In genomic region chr19:6516659-6517291, GRCh38 we compare ENCODE assay signal across 8 cellular contexts. TPM values are rescaled to one million over a fixed set of nuclear protein-coding genes. Genes with fewer than 3 reads are reported as not detected.
DNase-seq lines count a peak whose midpoint lies in the region; ATAC-seq and TF ChIP-seq lines count a peak whose summit lies in the region.

No MANE protein-coding gene starts in this region.

- no peaks in the 10 kb centered on the region for H3K9me3 ChIP-seq in CD8-positive, alpha-beta memory T cell (ENCODE audit: low read length)
- H3K9me3 ChIP-seq in KOPT-K1 (ENCODE audit: insufficient read depth, low read length, poor library complexity, severe bottlenecking) = no peaks in the 10 kb centered on the region
- H3K9me3 ChIP-seq in SJSA1 (replicated peaks) = no peaks in the 10 kb centered on the region
- no peaks in the 10 kb centered on the region for H3K9me3 ChIP-seq in gastroesophageal sphincter
- H3K9me3 ChIP-seq in neutrophil = no peaks in the 10 kb centered on the region
- no peaks in the 10 kb centered on the region for H3K9me3 ChIP-seq in stomach smooth muscle (ENCODE audit: control insufficient read depth in 2 of 2, low read length in 2 of 2)

- no peaks in the 10 kb centered on the region for H3K27me3 Mint-ChIP-seq in CD8-positive, alpha-beta memory T cell

- peak in 3 of 4 experiments; percentile 92 to 99 (median 93) for TF ChIP-seq CTCF in gastroesophageal sphincter (IDR thresholded peaks at IDR 0.05)
- TF ChIP-seq CTCF in neutrophil (IDR thresholded peaks at IDR 0.05) = peak; percentile 87

- peaks cover 32 to 38% (median 33%) of the 10 kb centered on the region in 3 donors for H3K4me1 Mint-ChIP-seq in CD8-positive, alpha-beta memory T cell

- peak overlapping the region; percentile 51 to 69 for H3K9ac ChIP-seq in stomach smooth muscle (ENCODE audit: low read length in 2 of 2)

- peak overlapping the region; percentile 84 for H3K4me3 ChIP-seq in CD8-positive, alpha-beta memory T cell (ENCODE audit: low read length)
- H3K4me3 ChIP-seq in SJSA1 (peak overlapping the region; percentile 44), gastroesophageal sphincter (peak overlapping the region; percentile 48 to 65), neutrophil (ENCODE audit: low read depth in 1 of 2, low read length in 1 of 2) (peak overlapping the region; percentile 70 to 80), stomach smooth muscle (ENCODE audit: low read length in 2 of 2) (peak overlapping the region; percentile 76 to 82)

- CTCF ChIA-PET in CD8-positive, alpha-beta memory T cell (lab: Charles Lee) = interaction anchor here (0.6 to 3.9 kb wide), 32 partner anchors 12 to 351 kb away, joined by 3 to 40 read pairs (median 4); partner anchors contain the start of genes ALKBH7, DENND1C, GPR108 and TNFSF9

- peak overlapping the region; percentile 70 for H3K27ac ChIP-seq in CD8-positive, alpha-beta memory T cell (ENCODE audit: low read depth, low read length)
- H3K27ac ChIP-seq in KOPT-K1 (ENCODE audit: low read depth, low read length, poor library complexity, severe bottlenecking) (peak overlapping the region; percentile 65), SJSA1 (peak overlapping the region; percentile 10), gastroesophageal sphincter (peak overlapping the region in 3 of 4 donors; percentile 64 to 87 (median 79)), neutrophil (peak overlapping the region; percentile 47), stomach smooth muscle (ENCODE audit: low read length) (no peak overlapping the region)

- no peaks in the 10 kb centered on the region for H3K9me3 Mint-ChIP-seq in CD8-positive, alpha-beta memory T cell

- DNase-seq in CD8-positive, alpha-beta memory T cell = peak; percentile 81 to 93 (median 88)
- DNase-seq in SJSA1 (ENCODE audit: low read depth in 1 of 2, low spot score in 2 of 2) = peak; percentile 89 to 92
- peak; percentile 92 for DNase-seq in activated naive CD4-positive, alpha-beta T cell treated with Interleukin-2 at 50 U/mL for 16 hours

- peaks cover 0 to 3% (median 0%) of the 10 kb centered on the region in 3 donors for H3K36me3 Mint-ChIP-seq in CD8-positive, alpha-beta memory T cell

- POLR2A ChIA-PET in CD8-positive, alpha-beta memory T cell (lab: Charles Lee) = interaction anchor here (0.5 to 1.5 kb wide), 5 partner anchors 92 to 347 kb away, joined by 3 to 7 read pairs (median 5); no protein-coding TSS in a partner anchor

- H3K27me3 ChIP-seq in CD8-positive, alpha-beta memory T cell (ENCODE audit: insufficient read depth, low read length, poor library complexity, severe bottlenecking) = no peaks in the 10 kb centered on the region
- H3K27me3 ChIP-seq in SJSA1 (replicated peaks) = no peaks in the 10 kb centered on the region
- H3K27me3 ChIP-seq in gastroesophageal sphincter = peaks cover 12% of the 10 kb centered on the region
- H3K27me3 ChIP-seq in neutrophil = peaks cover 16% of the 10 kb centered on the region
- H3K27me3 ChIP-seq in stomach smooth muscle (ENCODE audit: control insufficient read depth in 1 of 2, insufficient read depth in 2 of 2, low read length in 2 of 2) = peaks cover 3 to 4% of the 10 kb centered on the region in 2 donors

- TF ChIP-seq EP300 in gastroesophageal sphincter (IDR thresholded peaks at IDR 0.05) = no peak

- 10% methylated on average over 2 of the region's 38 CpGs; no CpG with 5 or more reads in 1 of the 2 donors for WGBS in gastroesophageal sphincter (ENCODE audit: low coverage in 1 of 2), 2 donors

- H3K36me3 ChIP-seq in CD8-positive, alpha-beta memory T cell (ENCODE audit: insufficient read depth, low read length) = no peaks in the 10 kb centered on the region
- H3K36me3 ChIP-seq in KOPT-K1 (ENCODE audit: insufficient read depth, low read length) (no peaks in the 10 kb centered on the region), SJSA1 (no peaks in the 10 kb centered on the region), gastroesophageal sphincter (no peaks in the 10 kb centered on the region), neutrophil (no peaks in the 10 kb centered on the region), stomach smooth muscle (ENCODE audit: control insufficient read depth in 2 of 2, insufficient read depth in 2 of 2, low read length in 2 of 2) (no peaks in the 10 kb centered on the region)

- no peak for TF ChIP-seq POLR2A in gastroesophageal sphincter (IDR thresholded peaks at IDR 0.05)

- H3K27ac Mint-ChIP-seq in CD8-positive, alpha-beta memory T cell = peak overlapping the region; percentile 13 to 96 (median 92)

- ATAC-seq in GM21423 (IDR thresholded peaks at IDR 0.05; ENCODE audit: unreplicated experiment) (peak; percentile 49), gastroesophageal sphincter (peak; percentile 87)

- H3K4me1 ChIP-seq in CD8-positive, alpha-beta memory T cell (ENCODE audit: insufficient read depth, low read length) = peaks cover 16% of the 10 kb centered on the region
- H3K4me1 ChIP-seq in SJSA1 (replicated peaks) = peaks cover 39% of the 10 kb centered on the region
- H3K4me1 ChIP-seq in gastroesophageal sphincter = peaks cover 0 to 19% (median 0%) of the 10 kb centered on the region in 3 donors
- peaks cover 21% of the 10 kb centered on the region in 2 experiments for H3K4me1 ChIP-seq in neutrophil (ENCODE audit: control insufficient read depth in 1 of 2, insufficient read depth in 1 of 2, low read depth in 1 of 2, low read length in 1 of 2)
- peaks cover 12% of the 10 kb centered on the region for H3K4me1 ChIP-seq in stomach smooth muscle (ENCODE audit: control insufficient read depth, insufficient read depth, low read length)

- H3K4me3 Mint-ChIP-seq in CD8-positive, alpha-beta memory T cell = peak overlapping the region; percentile 92 to 98 (median 94)

RNA-seq across cellular contexts. Expression of gene TNFSF9, which starts 14.1 kb away (rescaled TPM):
- 10 to 100 TPM; 11.3 to 12.1 TPM for total RNA-seq in CD8-positive, alpha-beta memory T cell
- 4.5 TPM for polyA plus RNA-seq in CD8-positive, alpha-beta memory T cell
- 16.3 and 18.2 TPM in 2 replicates for total RNA-seq in SJSA1 (2014; rRNA removed; shearing (Covaris generic))
- under 1 TPM in 2 of 4 donors, not detected in 2; 0.17 to 0.27 TPM for total RNA-seq in gastroesophageal sphincter

RNA-seq across cellular contexts. Expression of gene TUBB4A, which starts 14.7 kb away (rescaled TPM):
- 1 to 10 TPM; 7.1 to 8.9 TPM for total RNA-seq in CD8-positive, alpha-beta memory T cell
- 5.9 TPM for polyA plus RNA-seq in CD8-positive, alpha-beta memory T cell
- total RNA-seq in SJSA1 (2014; rRNA removed; shearing (Covaris generic)) = not detected in 2 replicates
- total RNA-seq in gastroesophageal sphincter = 1 to 10 TPM; 1.2 to 3.2 (median 2.2) TPM

RNA-seq across cellular contexts. Expression of gene DENND1C, which starts 35.2 kb away (rescaled TPM):
- 10 to 100 TPM; 51.9 to 55.1 TPM for total RNA-seq in CD8-positive, alpha-beta memory T cell
- 93.2 TPM for polyA plus RNA-seq in CD8-positive, alpha-beta memory T cell
- not detected in 2 replicates for total RNA-seq in SJSA1 (2014; rRNA removed; shearing (Covaris generic))
- total RNA-seq in gastroesophageal sphincter = 1 to 10 TPM in 3 of 4 donors, under 1 TPM in 1; 0.57 to 6.1 (median 1.5) TPM

RNA-seq across cellular contexts. Expression of gene CRB3, which starts 52.7 kb away (rescaled TPM):
- 1 to 10 TPM in 1 of 2 experiments, under 1 TPM in 1; 0.88 to 1.8 TPM for total RNA-seq in CD8-positive, alpha-beta memory T cell
- polyA plus RNA-seq in CD8-positive, alpha-beta memory T cell = 4.1 TPM
- not detected in 2 replicates for total RNA-seq in SJSA1 (2014; rRNA removed; shearing (Covaris generic))
- total RNA-seq in gastroesophageal sphincter = 1 to 10 TPM in 2 of 4 donors, under 1 TPM in 1, not detected in 1; 0.85 to 6.2 (median 1.6) TPM

RNA-seq across cellular contexts. Expression of gene SLC25A23, which starts 57.2 kb away (rescaled TPM):
- total RNA-seq in CD8-positive, alpha-beta memory T cell = 10 to 100 TPM; 14.5 to 14.8 TPM
- 19.9 TPM for polyA plus RNA-seq in CD8-positive, alpha-beta memory T cell
- total RNA-seq in SJSA1 (2014; rRNA removed; shearing (Covaris generic)) = 3.9 and 5.0 TPM in 2 replicates
- 100 to 1,000 TPM; 111 to 328 (median 240) TPM for total RNA-seq in gastroesophageal sphincter

Comparison
In these comparisons a context has a peak if more than half of its experiments do, and no peak if none do; other contexts are left out.
1. RNA of gene TNFSF9, which starts 14.1 kb away (total RNA-seq): 16.3 to 18.2 TPM in SJSA1 and 11.3 to 12.1 TPM in CD8-positive, alpha-beta memory T cell; 0.17 to 0.27 TPM in gastroesophageal sphincter; every median in the first group is over 4 times any median in the second.
2. RNA of gene DENND1C, which starts 35.2 kb away (total RNA-seq): 51.9 to 55.1 TPM in CD8-positive, alpha-beta memory T cell; 0.57 to 6.1 TPM in gastroesophageal sphincter and not detected in SJSA1; every median in the first group is over 4 times any median in the second.
3. Peak in every context shown above with its lines, with median percentiles within 50 percentile points of each other: DNase-seq and H3K4me3 ChIP-seq.